Comparison of ENCODE assay signal across 13 cellular contexts in the genomic region with DNA sequence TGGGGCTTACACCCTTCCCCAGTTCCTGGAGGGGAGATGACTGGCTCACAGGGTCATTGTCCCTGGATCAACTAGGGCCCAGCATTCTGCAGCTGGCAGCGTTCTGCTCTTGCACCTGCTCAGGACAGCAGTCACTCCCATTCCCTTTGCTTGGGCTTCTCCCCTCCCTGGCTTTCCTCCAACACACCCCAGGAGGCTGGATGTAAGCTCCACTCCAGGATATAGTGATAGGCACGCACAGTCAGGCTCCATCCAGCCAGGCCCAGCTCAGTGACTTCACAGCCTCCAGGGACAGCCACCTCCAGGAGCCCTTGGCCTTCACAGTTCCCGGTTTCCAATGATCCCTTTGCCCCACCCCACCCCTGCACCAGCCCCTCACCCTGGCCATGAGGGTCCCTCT. TPM values are rescaled to one million over a fixed set of nuclear protein-coding genes. Genes with fewer than 3 reads are reported as not detected.
A peak's percentile ranks its signal among the peaks of the same experiment; 100 is the strongest.
DNase-seq lines count a peak whose midpoint lies in the region; ATAC-seq and TF ChIP-seq lines count a peak whose summit lies in the region.
"Had no signal": no experiment of that assay in that cellular context is flagged by ENCODE, and none has a peak within 500 bp of the region (broad histone marks: within the 10 kb centered on the region; RNA-seq: fewer than 3 reads in every experiment).

No MANE protein-coding gene starts in this region.

- CTCF ChIA-PET in activated CD8-positive, alpha-beta T cell treated with anti-CD3 and anti-CD28 coated beads, Interleukin-2, amount 10 ng/mL, durations not matched to agents 7 days and 5 days (lab: Charles Lee), result interaction anchor here (1.2 to 1.6 kb wide), 3 partner anchors 13 to 120 kb away, joined by 3 to 9 read pairs (median 6); partner anchors contain the start of gene MAPKBP1
- CTCF ChIA-PET in activated CD8-positive, alpha-beta T cell treated with anti-CD3 and anti-CD28 coated beads for 36 hours (lab: Charles Lee), result interaction anchor here (1.2 to 1.8 kb wide), 3 partner anchors 13 to 334 kb away, joined by 3 to 8 read pairs (median 4); no protein-coding TSS in a partner anchor

- H3K27me3 ChIP-seq in RWPE2 (ENCODE audit: insufficient read depth, poor library complexity, severe bottlenecking), result no peaks in the 10 kb centered on the region

- H3K4me3 Mint-ChIP-seq in activated CD8-positive, alpha-beta T cell treated with anti-CD3 and anti-CD28 coated beads, Interleukin-2, amount 10 ng/mL, durations not matched to agents 7 days and 5 days, result no peak overlapping the region
- H3K4me3 Mint-ChIP-seq in activated CD8-positive, alpha-beta T cell treated with anti-CD3 and anti-CD28 coated beads for 36 hours, result no peak overlapping the region
- H3K4me3 Mint-ChIP-seq: HFFc6 had no signal

- DNase-seq in activated CD8-positive, alpha-beta T cell treated with anti-CD3 and anti-CD28 coated beads, Interleukin-2, amount 10 ng/mL, durations not matched to agents 7 days and 5 days, result no peak
- DNase-seq in activated CD8-positive, alpha-beta T cell treated with anti-CD3 and anti-CD28 coated beads for 36 hours, result no peak
- DNase-seq in NCI-H1417 treated with DMSO at 0.1 percent for 48 hours (lab: John Stamatoyannopoulos, UW) (peak; percentile 36), RWPE2 (ENCODE audit: low spot score) (peak; percentile 57), retina (peak; percentile 38), RKO (ENCODE audit: low spot score) (no peak), T-helper 2 cell (no peak), GDM1 (lab: John Stamatoyannopoulos, UW) (no peak)
- DNase-seq: HFFc6, NCI-H1436 treated with DMSO at 0.1 percent for 48 hours, occipital lobe had no signal

- H3K27me3 Mint-ChIP-seq in activated CD8-positive, alpha-beta T cell treated with anti-CD3 and anti-CD28 coated beads, Interleukin-2, amount 10 ng/mL, durations not matched to agents 7 days and 5 days (ENCODE audit: low read depth), result no peaks in the 10 kb centered on the region
- H3K27me3 Mint-ChIP-seq in activated CD8-positive, alpha-beta T cell treated with anti-CD3 and anti-CD28 coated beads for 36 hours, result no peaks in the 10 kb centered on the region

- H3K4me3 ChIP-seq in RWPE2 (ENCODE audit: severe bottlenecking), result no peak overlapping the region

- H3K27ac ChIP-seq in RWPE2 (ENCODE audit: poor library complexity, severe bottlenecking), result no peak overlapping the region

- TF ChIP-seq CTCF in activated CD8-positive, alpha-beta T cell treated with anti-CD3 and anti-CD28 coated beads for 36 hours (IDR thresholded peaks at IDR 0.05), result no peak
- no peak for TF ChIP-seq CTCF in RWPE2 (IDR thresholded peaks at IDR 0.05; ENCODE audit: poor library complexity, severe bottlenecking)

- no peaks in the 10 kb centered on the region for H3K36me3 Mint-ChIP-seq in activated CD8-positive, alpha-beta T cell treated with anti-CD3 and anti-CD28 coated beads, Interleukin-2, amount 10 ng/mL, durations not matched to agents 7 days and 5 days (ENCODE audit: low read depth)
- no peaks in the 10 kb centered on the region for H3K36me3 Mint-ChIP-seq in activated CD8-positive, alpha-beta T cell treated with anti-CD3 and anti-CD28 coated beads for 36 hours (ENCODE audit: low read depth)

- peak overlapping the region; percentile 80 for H3K27ac Mint-ChIP-seq in activated CD8-positive, alpha-beta T cell treated with anti-CD3 and anti-CD28 coated beads, Interleukin-2, amount 10 ng/mL, durations not matched to agents 7 days and 5 days
- H3K27ac Mint-ChIP-seq in activated CD8-positive, alpha-beta T cell treated with anti-CD3 and anti-CD28 coated beads for 36 hours, result no peak overlapping the region
- H3K27ac Mint-ChIP-seq: HFFc6 had no signal

- no peaks in the 10 kb centered on the region for H3K9me3 ChIP-seq in RWPE2 (ENCODE audit: severe bottlenecking)

- no peaks in the 10 kb centered on the region for H3K36me3 ChIP-seq in RWPE2 (ENCODE audit: low read depth)

- no peaks in the 10 kb centered on the region for H3K9me3 Mint-ChIP-seq in activated CD8-positive, alpha-beta T cell treated with anti-CD3 and anti-CD28 coated beads, Interleukin-2, amount 10 ng/mL, durations not matched to agents 7 days and 5 days (ENCODE audit: insufficient read depth)
- H3K9me3 Mint-ChIP-seq in activated CD8-positive, alpha-beta T cell treated with anti-CD3 and anti-CD28 coated beads for 36 hours, result no peaks in the 10 kb centered on the region
- H3K9me3 Mint-ChIP-seq: activated T-cell treated with anti-CD3 and anti-CD28 coated beads, Interleukin-2, amount 50 U/mL, for 72 hours; HFFc6 had no signal

- intact Hi-C loops in activated CD8-positive, alpha-beta T cell treated with anti-CD3 and anti-CD28 coated beads for 36 hours (cut with micrococcal nuclease), result no loop called here

- peaks cover 17% of the 10 kb centered on the region for H3K4me1 ChIP-seq in RWPE2 (ENCODE audit: insufficient read depth, poor library complexity, severe bottlenecking)

- ATAC-seq in activated CD8-positive, alpha-beta T cell treated with anti-CD3 and anti-CD28 coated beads, Interleukin-2, amount 10 ng/mL, durations not matched to agents 7 days and 5 days, result no peak
- ATAC-seq in activated CD8-positive, alpha-beta T cell treated with anti-CD3 and anti-CD28 coated beads for 36 hours, result no peak
- ATAC-seq in RWPE2 (ENCODE audit: low read depth), result no peak
- ATAC-seq: activated CD4-positive, CD25-positive, alpha-beta regulatory T cell treated with anti-CD3 and anti-CD28 coated beads, Interleukin-2, amount 50 U/mL, for 24 hours had no signal

- H3K4me1 Mint-ChIP-seq in activated CD8-positive, alpha-beta T cell treated with anti-CD3 and anti-CD28 coated beads, Interleukin-2, amount 10 ng/mL, durations not matched to agents 7 days and 5 days (ENCODE audit: low read depth), result peaks cover 63% of the 10 kb centered on the region
- peaks cover 41% of the 10 kb centered on the region for H3K4me1 Mint-ChIP-seq in activated CD8-positive, alpha-beta T cell treated with anti-CD3 and anti-CD28 coated beads for 36 hours (ENCODE audit: low read depth)

- POLR2A ChIA-PET in activated CD8-positive, alpha-beta T cell treated with anti-CD3 and anti-CD28 coated beads, Interleukin-2, amount 10 ng/mL, durations not matched to agents 7 days and 5 days (lab: Charles Lee), result interaction anchor here (1.1 kb wide), 2 partner anchors 10 to 119 kb away, joined by 3 to 4 read pairs; no protein-coding TSS in a partner anchor
- POLR2A ChIA-PET in activated CD8-positive, alpha-beta T cell treated with anti-CD3 and anti-CD28 coated beads for 36 hours (lab: Charles Lee), result interaction anchor here (1.1 to 1.5 kb wide), 2 partner anchors 13 to 79 kb away, joined by 3 to 4 read pairs; no protein-coding TSS in a partner anchor

RNA-seq across cellular contexts. Expression of gene SPTBN5, which starts 1.9 kb away (rescaled TPM):
- total RNA-seq in activated CD8-positive, alpha-beta T cell treated with anti-CD3 and anti-CD28 coated beads, Interleukin-2, amount 10 ng/mL, durations not matched to agents 7 days and 5 days, result under 1 TPM; 0.16 to 0.21 TPM
- under 1 TPM; 0.11 to 0.14 TPM for total RNA-seq in activated CD8-positive, alpha-beta T cell treated with anti-CD3 and anti-CD28 coated beads for 36 hours

RNA-seq across cellular contexts. Expression of gene PLA2G4B, which starts 53.3 kb away (rescaled TPM):
- total RNA-seq in activated CD8-positive, alpha-beta T cell treated with anti-CD3 and anti-CD28 coated beads, Interleukin-2, amount 10 ng/mL, durations not matched to agents 7 days and 5 days, result 10 to 100 TPM in 1 of 2 experiments, 1 to 10 TPM in 1; 8.9 to 13.1 TPM
- 1 to 10 TPM; 4.2 to 4.8 TPM for total RNA-seq in activated CD8-positive, alpha-beta T cell treated with anti-CD3 and anti-CD28 coated beads for 36 hours

Comparison
In these comparisons a context has a peak if more than half of its experiments do, and no peak if none do; other contexts are left out.
1. DNase-seq: peak in NCI-H1417 treated with DMSO at 0.1 percent for 48 hours (single experiment), RWPE2 (single experiment) and retina (single experiment); none in activated CD8-positive, alpha-beta T cell treated with anti-CD3 and anti-CD28 coated beads, Interleukin-2, amount 10 ng/mL, durations not matched to agents 7 days and 5 days (single experiment), activated CD8-positive, alpha-beta T cell treated with anti-CD3 and anti-CD28 coated beads for 36 hours (single experiment), RKO (single experiment), T-helper 2 cell (0 of 5) and GDM1 (single experiment).